1 cellular context compared by ENCODE assay signal in the genomic region with DNA sequence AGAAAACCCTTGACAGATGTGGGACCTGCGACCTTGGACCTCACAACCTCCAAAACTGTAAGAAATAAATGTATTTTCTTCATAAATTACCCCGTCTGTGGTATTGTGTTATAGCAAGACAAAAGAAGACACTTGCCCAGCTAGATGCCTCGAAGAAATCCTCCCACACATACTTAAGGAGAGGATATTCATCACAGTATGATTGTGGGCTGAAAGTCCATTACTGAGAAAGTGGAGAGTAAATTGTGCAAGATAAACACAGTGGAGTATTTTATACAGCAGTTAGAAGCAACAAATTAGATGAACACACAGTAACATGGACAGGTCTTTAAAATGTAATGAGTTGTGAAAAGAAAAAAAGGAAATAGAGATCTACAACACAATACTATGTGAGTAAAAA.
TF ChIP-seq lines count a peak whose summit lies in the region.

No MANE protein-coding gene starts in this region.

TF ChIP-seq in HepG2, 621 proteins besides CTCF, POLR2A, EP300 and RAD21:
- TF ChIP-seq, protein P1, sequence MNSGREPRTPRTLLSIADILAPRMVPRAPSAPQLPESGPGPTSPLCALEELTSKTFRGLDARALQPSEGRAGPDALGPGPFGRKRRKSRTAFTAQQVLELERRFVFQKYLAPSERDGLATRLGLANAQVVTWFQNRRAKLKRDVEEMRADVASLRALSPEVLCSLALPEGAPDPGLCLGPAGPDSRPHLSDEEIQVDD (CRISPR knock-in tag; IDR thresholded peaks at IDR 0.05; ENCODE audit: borderline replicate concordance): no peak
- TF ChIP-seq POLR2AphosphoS2 (IDR thresholded peaks at IDR 0.05; ENCODE audit: low read depth, low read length): no peak
- TF ChIP-seq ZNF333 (CRISPR knock-in tag; IDR thresholded peaks at IDR 0.05; ENCODE audit: borderline replicate concordance): no peak
- TF ChIP-seq, protein P2, sequence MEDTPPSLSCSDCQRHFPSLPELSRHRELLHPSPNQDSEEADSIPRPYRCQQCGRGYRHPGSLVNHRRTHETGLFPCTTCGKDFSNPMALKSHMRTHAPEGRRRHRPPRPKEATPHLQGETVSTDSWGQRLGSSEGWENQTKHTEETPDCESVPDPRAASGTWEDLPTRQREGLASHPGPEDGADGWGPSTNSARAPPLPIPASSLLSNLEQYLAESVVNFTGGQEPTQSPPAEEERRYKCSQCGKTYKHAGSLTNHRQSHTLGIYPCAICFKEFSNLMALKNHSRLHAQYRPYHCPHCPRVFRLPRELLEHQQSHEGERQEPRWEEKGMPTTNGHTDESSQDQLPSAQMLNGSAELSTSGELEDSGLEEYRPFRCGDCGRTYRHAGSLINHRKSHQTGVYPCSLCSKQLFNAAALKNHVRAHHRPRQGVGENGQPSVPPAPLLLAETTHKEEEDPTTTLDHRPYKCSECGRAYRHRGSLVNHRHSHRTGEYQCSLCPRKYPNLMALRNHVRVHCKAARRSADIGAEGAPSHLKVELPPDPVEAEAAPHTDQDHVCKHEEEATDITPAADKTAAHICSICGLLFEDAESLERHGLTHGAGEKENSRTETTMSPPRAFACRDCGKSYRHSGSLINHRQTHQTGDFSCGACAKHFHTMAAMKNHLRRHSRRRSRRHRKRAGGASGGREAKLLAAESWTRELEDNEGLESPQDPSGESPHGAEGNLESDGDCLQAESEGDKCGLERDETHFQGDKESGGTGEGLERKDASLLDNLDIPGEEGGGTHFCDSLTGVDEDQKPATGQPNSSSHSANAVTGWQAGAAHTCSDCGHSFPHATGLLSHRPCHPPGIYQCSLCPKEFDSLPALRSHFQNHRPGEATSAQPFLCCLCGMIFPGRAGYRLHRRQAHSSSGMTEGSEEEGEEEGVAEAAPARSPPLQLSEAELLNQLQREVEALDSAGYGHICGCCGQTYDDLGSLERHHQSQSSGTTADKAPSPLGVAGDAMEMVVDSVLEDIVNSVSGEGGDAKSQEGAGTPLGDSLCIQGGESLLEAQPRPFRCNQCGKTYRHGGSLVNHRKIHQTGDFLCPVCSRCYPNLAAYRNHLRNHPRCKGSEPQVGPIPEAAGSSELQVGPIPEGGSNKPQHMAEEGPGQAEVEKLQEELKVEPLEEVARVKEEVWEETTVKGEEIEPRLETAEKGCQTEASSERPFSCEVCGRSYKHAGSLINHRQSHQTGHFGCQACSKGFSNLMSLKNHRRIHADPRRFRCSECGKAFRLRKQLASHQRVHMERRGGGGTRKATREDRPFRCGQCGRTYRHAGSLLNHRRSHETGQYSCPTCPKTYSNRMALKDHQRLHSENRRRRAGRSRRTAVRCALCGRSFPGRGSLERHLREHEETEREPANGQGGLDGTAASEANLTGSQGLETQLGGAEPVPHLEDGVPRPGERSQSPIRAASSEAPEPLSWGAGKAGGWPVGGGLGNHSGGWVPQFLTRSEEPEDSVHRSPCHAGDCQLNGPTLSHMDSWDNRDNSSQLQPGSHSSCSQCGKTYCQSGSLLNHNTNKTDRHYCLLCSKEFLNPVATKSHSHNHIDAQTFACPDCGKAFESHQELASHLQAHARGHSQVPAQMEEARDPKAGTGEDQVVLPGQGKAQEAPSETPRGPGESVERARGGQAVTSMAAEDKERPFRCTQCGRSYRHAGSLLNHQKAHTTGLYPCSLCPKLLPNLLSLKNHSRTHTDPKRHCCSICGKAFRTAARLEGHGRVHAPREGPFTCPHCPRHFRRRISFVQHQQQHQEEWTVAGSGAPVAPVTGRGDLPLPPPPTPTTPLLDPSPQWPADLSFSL (CRISPR knock-in tag; IDR thresholded peaks at IDR 0.05): no peak
